ENCODE assay signal across 9 cellular contexts in genomic region chr16:10738231-10739077, GRCh38. TPM values are rescaled to one million over a fixed set of nuclear protein-coding genes. Genes with fewer than 3 reads are reported as not detected.
DNase-seq lines count a peak whose midpoint lies in the region; ATAC-seq and TF ChIP-seq lines count a peak whose summit lies in the region.
"Had no signal": no experiment of that assay in that cellular context is flagged by ENCODE, and none has a peak within 500 bp of the region (broad histone marks: within the 10 kb centered on the region; RNA-seq: fewer than 3 reads in every experiment).

No MANE protein-coding gene starts in this region.

- no peak overlapping the region for H3K4me3 ChIP-seq in HL-60 (replicated peaks; ENCODE audit: insufficient read depth, low read length)
- no peak overlapping the region for H3K4me3 ChIP-seq in vagina
- H3K4me3 ChIP-seq: SK-N-MC had no signal

- H3K27me3 ChIP-seq in HL-60 (ENCODE audit: insufficient read depth, poor library complexity, severe bottlenecking) = no peaks in the 10 kb centered on the region
- no peaks in the 10 kb centered on the region for H3K27me3 ChIP-seq in vagina

- H3K36me3 Mint-ChIP-seq in neural crest cell (ENCODE audit: low read depth) = no peaks in the 10 kb centered on the region

- DNase-seq in G401 (ENCODE audit: low spot score) (peak; percentile 87), HL-60 (ENCODE audit: low read depth in 1 of 2, low spot score in 1 of 2) (peak; percentile 35 to 57), erythroblast (lab: John Stamatoyannopoulos, UW) (peak; percentile 41 to 60), neural crest cell (ENCODE audit: low read depth, low spot score) (no peak), vagina (ENCODE audit: extremely low spot score in 2 of 2) (peak; percentile 61 to 89), epidermal melanocyte (ENCODE audit: insufficient read length, low spot score) (no peak)

- peak; percentile 82 for ATAC-seq in GM21447 (IDR thresholded peaks at IDR 0.05; ENCODE audit: unreplicated experiment)
- ATAC-seq in activated CD4-positive, CD25-positive, alpha-beta regulatory T cell treated with anti-CD3 and anti-CD28 coated beads, Interleukin-2, amount 50 U/mL, for 24 hours = peak; percentile 56 to 68

- TF ChIP-seq CTCF in HL-60 (IDR thresholded peaks at IDR 0.05; ENCODE audit: insufficient read depth, low read length) (no peak), neural crest cell (conservative IDR thresholded peaks at IDR 0.05) (no peak), vagina (IDR thresholded peaks at IDR 0.05) (no peak)

- H3K4me1 Mint-ChIP-seq in neural crest cell = peaks cover 22% of the 10 kb centered on the region

- no peak overlapping the region for H3K27ac ChIP-seq in HL-60 (replicated peaks)
- peak overlapping the region; percentile 50 for H3K27ac ChIP-seq in vagina
- H3K27ac ChIP-seq: SK-N-MC had no signal

- H3K27me3 Mint-ChIP-seq in neural crest cell (ENCODE audit: low read depth) = no peaks in the 10 kb centered on the region

- no peaks in the 10 kb centered on the region for H3K9me3 ChIP-seq in vagina

- peak overlapping the region; percentile 19 for H3K27ac Mint-ChIP-seq in neural crest cell (ENCODE audit: unreplicated experiment)

- in situ Hi-C loops in G401 (cut with HindIII; ENCODE audit: low sequenced_read_pairs) = no loop called here

- no peak overlapping the region for H3K4me3 Mint-ChIP-seq in neural crest cell

- TF ChIP-seq POLR2A in erythroblast (IDR thresholded peaks at IDR 0.05; ENCODE audit: low read length) = no peak
- no peak for TF ChIP-seq POLR2A in vagina (IDR thresholded peaks at IDR 0.05)

- no peaks in the 10 kb centered on the region for H3K36me3 ChIP-seq in vagina

- H3K9me3 Mint-ChIP-seq in neural crest cell = no peaks in the 10 kb centered on the region

- peaks cover 18% of the 10 kb centered on the region for H3K4me1 ChIP-seq in vagina

- intact Hi-C loops in vagina (cut with DNase I) = loop anchor here (2.0 to 5.0 kb wide), 3 partner anchors 180 to 221 kb away; no protein-coding TSS in a partner anchor

RNA-seq across cellular contexts. Expression of gene NUBP1, which starts 5.2 kb away (rescaled TPM):
- 30.6 and 35.9 TPM in 2 replicates for total RNA-seq in G401 (2014; rRNA removed; shearing (Covaris generic))
- 32.9 and 38.6 TPM in 2 replicates for total RNA-seq in neural crest cell
- 20.9 TPM for total RNA-seq in vagina

RNA-seq across cellular contexts. Expression of gene TEKT5, which starts 43.7 kb away (rescaled TPM):
- not detected in 2 replicates for total RNA-seq in G401 (2014; rRNA removed; shearing (Covaris generic))
- 0.25 and 0.68 TPM in 2 replicates for total RNA-seq in neural crest cell
- not detected for total RNA-seq in vagina

Comparison
In these comparisons a context has a peak if more than half of its experiments do, and no peak if none do; other contexts are left out.
1. DNase-seq: peak in G401 (single experiment), HL-60 (2 of 2), erythroblast (2 of 2) and vagina (2 of 2); none in neural crest cell (single experiment) and epidermal melanocyte (single experiment).